ENCODE assay signal across 14 cellular contexts in the genomic region with DNA sequence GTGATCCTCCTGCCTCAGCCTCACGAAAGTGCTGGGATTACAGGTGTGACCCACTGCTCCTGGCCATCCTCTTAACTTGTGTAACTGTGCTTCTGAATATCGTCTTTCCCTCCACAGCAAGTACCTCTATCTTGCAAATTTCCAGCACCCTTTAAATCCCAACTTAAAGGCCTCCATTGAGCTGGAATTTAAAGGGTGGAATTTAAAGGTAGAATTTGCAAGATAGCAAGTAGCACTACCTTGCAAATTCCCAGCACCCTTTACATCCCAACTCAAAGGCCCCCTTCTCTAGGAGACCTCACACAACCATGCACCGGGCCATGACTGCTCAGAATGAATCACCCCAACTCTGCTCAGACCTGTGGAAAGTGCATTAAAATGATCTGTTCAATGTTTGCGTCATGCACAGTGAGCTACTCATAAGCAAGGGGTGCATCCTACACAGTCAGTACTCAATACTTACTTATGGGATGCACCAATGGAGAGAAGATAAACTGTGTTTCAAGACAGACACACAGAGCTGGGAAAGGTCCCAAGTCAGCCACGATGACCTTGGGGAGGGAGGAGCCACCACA.
"Had no signal": no experiment of that assay in that cellular context is flagged by ENCODE, and none has a peak within 500 bp of the region (broad histone marks: within the 10 kb centered on the region; RNA-seq: fewer than 3 reads in every experiment).

No MANE protein-coding gene starts in this region.

- H3K9me3 ChIP-seq: colonic mucosa, mucosa of descending colon had no signal

- H3K36me3 ChIP-seq: colonic mucosa, spleen had no signal

- H3K27ac ChIP-seq: colonic mucosa had no signal

- ATAC-seq: left colon; naive thymus-derived CD8-positive, alpha-beta T cell; stimulated activated memory B cell treated with anti-CD40 and anti-IgM and Interleukin-4, amounts not matched to agents 10 μg/mL and 1 μg/mL and 100 μg/mL, for 72 hours had no signal

- H3K4me3 ChIP-seq: colonic mucosa, mucosa of descending colon, spleen had no signal

- DNase-seq: activated B cell treated with CpG ODN at 0.5 μM for 24 hours; activated CD4-positive, alpha-beta T cell treated with anti-CD3 and anti-CD28 coated beads, Interleukin-2, amount 10 ng/mL, durations not matched to agents 24 days and 14 days; activated naive CD4-positive, alpha-beta T cell; caudate nucleus; effector CD4-positive, alpha-beta T cell; naive thymus-derived CD8-positive, alpha-beta T cell; right cardiac atrium; spleen; stimulated activated CD4-positive, alpha-beta T cell treated with anti-CD3 and anti-CD28 coated beads, Interleukin-1b, Interleukin-23, amount 100 ng/mL, for 48 hours; trophoblast cell had no signal

- H3K27me3 ChIP-seq: colonic mucosa, spleen had no signal

- H3K4me1 ChIP-seq: colonic mucosa, spleen had no signal
